Comparison of ENCODE assay signal across 2 cellular contexts in the genomic region with DNA sequence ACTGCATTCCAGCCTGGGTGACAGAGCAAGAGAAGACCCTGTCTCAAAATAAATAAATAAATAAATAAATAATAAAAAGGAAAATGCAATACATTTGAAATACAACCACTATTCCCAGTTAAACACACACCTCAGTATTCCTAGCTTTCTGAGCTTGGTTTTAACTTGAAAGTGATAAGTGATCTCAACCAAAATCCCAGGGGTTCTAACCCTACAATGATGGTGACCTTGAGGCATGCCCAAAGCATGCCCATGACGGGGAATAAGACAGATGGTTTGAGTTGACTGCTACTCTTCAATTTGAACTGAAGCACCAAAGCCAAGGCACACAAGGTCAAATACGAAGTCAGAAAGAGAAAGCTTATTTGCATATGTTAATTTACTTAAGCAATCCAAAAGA.
TF ChIP-seq lines count a peak whose summit lies in the region.

No MANE protein-coding gene starts in this region.

TF ChIP-seq in K562, 482 proteins besides CTCF, POLR2A, EP300 and RAD21 (continued from another document and continues in another):
- TF ChIP-seq, protein P1, sequence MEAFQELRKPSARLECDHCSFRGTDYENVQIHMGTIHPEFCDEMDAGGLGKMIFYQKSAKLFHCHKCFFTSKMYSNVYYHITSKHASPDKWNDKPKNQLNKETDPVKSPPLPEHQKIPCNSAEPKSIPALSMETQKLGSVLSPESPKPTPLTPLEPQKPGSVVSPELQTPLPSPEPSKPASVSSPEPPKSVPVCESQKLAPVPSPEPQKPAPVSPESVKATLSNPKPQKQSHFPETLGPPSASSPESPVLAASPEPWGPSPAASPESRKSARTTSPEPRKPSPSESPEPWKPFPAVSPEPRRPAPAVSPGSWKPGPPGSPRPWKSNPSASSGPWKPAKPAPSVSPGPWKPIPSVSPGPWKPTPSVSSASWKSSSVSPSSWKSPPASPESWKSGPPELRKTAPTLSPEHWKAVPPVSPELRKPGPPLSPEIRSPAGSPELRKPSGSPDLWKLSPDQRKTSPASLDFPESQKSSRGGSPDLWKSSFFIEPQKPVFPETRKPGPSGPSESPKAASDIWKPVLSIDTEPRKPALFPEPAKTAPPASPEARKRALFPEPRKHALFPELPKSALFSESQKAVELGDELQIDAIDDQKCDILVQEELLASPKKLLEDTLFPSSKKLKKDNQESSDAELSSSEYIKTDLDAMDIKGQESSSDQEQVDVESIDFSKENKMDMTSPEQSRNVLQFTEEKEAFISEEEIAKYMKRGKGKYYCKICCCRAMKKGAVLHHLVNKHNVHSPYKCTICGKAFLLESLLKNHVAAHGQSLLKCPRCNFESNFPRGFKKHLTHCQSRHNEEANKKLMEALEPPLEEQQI (IDR thresholded peaks at IDR 0.05), result no peak
- TF ChIP-seq MEF2A (IDR thresholded peaks at IDR 0.05; ENCODE audit: control insufficient read depth, low read depth, low read length), result no peak
- no peak for TF ChIP-seq ZNF41 (CRISPR knock-in tag; conservative IDR thresholded peaks at IDR 0.05)
- TF ChIP-seq, protein P2, sequence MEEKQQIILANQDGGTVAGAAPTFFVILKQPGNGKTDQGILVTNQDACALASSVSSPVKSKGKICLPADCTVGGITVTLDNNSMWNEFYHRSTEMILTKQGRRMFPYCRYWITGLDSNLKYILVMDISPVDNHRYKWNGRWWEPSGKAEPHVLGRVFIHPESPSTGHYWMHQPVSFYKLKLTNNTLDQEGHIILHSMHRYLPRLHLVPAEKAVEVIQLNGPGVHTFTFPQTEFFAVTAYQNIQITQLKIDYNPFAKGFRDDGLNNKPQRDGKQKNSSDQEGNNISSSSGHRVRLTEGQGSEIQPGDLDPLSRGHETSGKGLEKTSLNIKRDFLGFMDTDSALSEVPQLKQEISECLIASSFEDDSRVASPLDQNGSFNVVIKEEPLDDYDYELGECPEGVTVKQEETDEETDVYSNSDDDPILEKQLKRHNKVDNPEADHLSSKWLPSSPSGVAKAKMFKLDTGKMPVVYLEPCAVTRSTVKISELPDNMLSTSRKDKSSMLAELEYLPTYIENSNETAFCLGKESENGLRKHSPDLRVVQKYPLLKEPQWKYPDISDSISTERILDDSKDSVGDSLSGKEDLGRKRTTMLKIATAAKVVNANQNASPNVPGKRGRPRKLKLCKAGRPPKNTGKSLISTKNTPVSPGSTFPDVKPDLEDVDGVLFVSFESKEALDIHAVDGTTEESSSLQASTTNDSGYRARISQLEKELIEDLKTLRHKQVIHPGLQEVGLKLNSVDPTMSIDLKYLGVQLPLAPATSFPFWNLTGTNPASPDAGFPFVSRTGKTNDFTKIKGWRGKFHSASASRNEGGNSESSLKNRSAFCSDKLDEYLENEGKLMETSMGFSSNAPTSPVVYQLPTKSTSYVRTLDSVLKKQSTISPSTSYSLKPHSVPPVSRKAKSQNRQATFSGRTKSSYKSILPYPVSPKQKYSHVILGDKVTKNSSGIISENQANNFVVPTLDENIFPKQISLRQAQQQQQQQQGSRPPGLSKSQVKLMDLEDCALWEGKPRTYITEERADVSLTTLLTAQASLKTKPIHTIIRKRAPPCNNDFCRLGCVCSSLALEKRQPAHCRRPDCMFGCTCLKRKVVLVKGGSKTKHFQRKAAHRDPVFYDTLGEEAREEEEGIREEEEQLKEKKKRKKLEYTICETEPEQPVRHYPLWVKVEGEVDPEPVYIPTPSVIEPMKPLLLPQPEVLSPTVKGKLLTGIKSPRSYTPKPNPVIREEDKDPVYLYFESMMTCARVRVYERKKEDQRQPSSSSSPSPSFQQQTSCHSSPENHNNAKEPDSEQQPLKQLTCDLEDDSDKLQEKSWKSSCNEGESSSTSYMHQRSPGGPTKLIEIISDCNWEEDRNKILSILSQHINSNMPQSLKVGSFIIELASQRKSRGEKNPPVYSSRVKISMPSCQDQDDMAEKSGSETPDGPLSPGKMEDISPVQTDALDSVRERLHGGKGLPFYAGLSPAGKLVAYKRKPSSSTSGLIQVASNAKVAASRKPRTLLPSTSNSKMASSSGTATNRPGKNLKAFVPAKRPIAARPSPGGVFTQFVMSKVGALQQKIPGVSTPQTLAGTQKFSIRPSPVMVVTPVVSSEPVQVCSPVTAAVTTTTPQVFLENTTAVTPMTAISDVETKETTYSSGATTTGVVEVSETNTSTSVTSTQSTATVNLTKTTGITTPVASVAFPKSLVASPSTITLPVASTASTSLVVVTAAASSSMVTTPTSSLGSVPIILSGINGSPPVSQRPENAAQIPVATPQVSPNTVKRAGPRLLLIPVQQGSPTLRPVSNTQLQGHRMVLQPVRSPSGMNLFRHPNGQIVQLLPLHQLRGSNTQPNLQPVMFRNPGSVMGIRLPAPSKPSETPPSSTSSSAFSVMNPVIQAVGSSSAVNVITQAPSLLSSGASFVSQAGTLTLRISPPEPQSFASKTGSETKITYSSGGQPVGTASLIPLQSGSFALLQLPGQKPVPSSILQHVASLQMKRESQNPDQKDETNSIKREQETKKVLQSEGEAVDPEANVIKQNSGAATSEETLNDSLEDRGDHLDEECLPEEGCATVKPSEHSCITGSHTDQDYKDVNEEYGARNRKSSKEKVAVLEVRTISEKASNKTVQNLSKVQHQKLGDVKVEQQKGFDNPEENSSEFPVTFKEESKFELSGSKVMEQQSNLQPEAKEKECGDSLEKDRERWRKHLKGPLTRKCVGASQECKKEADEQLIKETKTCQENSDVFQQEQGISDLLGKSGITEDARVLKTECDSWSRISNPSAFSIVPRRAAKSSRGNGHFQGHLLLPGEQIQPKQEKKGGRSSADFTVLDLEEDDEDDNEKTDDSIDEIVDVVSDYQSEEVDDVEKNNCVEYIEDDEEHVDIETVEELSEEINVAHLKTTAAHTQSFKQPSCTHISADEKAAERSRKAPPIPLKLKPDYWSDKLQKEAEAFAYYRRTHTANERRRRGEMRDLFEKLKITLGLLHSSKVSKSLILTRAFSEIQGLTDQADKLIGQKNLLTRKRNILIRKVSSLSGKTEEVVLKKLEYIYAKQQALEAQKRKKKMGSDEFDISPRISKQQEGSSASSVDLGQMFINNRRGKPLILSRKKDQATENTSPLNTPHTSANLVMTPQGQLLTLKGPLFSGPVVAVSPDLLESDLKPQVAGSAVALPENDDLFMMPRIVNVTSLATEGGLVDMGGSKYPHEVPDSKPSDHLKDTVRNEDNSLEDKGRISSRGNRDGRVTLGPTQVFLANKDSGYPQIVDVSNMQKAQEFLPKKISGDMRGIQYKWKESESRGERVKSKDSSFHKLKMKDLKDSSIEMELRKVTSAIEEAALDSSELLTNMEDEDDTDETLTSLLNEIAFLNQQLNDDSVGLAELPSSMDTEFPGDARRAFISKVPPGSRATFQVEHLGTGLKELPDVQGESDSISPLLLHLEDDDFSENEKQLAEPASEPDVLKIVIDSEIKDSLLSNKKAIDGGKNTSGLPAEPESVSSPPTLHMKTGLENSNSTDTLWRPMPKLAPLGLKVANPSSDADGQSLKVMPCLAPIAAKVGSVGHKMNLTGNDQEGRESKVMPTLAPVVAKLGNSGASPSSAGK (IDR thresholded peaks at IDR 0.05), result no peak
- TF ChIP-seq CXXC5 (CRISPR knock-in tag; IDR thresholded peaks at IDR 0.05), result no peak

TF ChIP-seq in SK-N-SH, 30 proteins besides CTCF, POLR2A, EP300 and RAD21 (continued from another document):
- TF ChIP-seq, protein P3, sequence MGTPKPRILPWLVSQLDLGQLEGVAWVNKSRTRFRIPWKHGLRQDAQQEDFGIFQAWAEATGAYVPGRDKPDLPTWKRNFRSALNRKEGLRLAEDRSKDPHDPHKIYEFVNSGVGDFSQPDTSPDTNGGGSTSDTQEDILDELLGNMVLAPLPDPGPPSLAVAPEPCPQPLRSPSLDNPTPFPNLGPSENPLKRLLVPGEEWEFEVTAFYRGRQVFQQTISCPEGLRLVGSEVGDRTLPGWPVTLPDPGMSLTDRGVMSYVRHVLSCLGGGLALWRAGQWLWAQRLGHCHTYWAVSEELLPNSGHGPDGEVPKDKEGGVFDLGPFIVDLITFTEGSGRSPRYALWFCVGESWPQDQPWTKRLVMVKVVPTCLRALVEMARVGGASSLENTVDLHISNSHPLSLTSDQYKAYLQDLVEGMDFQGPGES (IDR thresholded peaks at IDR 0.05; ENCODE audit: low read depth, low read length), result no peak
- TF ChIP-seq TCF12 (IDR thresholded peaks at IDR 0.05) (no peak), FOXJ3 (CRISPR knock-in tag; IDR thresholded peaks at IDR 0.05) (no peak), SIN3A (IDR thresholded peaks at IDR 0.05; ENCODE audit: borderline replicate concordance, low read depth, low read length) (no peak), YY1 (IDR thresholded peaks at IDR 0.05; ENCODE audit: low read depth) (no peak), GATA2 (CRISPR knock-in tag; IDR thresholded peaks at IDR 0.05) (no peak), USF2 (IDR thresholded peaks at IDR 0.05; ENCODE audit: borderline replicate concordance, low read depth, low read length) (no peak), MAX (IDR thresholded peaks at IDR 0.05; ENCODE audit: low read depth) (no peak), ZBTB33 (IDR thresholded peaks at IDR 0.05; ENCODE audit: borderline replicate concordance, low read depth) (no peak)
